In genomic region chr16:50815382-50815781, GRCh38 we compare ENCODE assay signal across 22 cellular contexts.
"Had no signal": no experiment of that assay in that cellular context is flagged by ENCODE, and none has a peak within 500 bp of the region (broad histone marks: within the 10 kb centered on the region; RNA-seq: fewer than 3 reads in every experiment).

No MANE protein-coding gene starts in this region.

- H3K9me3 Mint-ChIP-seq: IgD-negative memory B cell had no signal

- H3K4me3 Mint-ChIP-seq: IgD-negative memory B cell had no signal

- H3K4me1 ChIP-seq: SJSA1 had no signal

- H3K27me3 ChIP-seq: SJSA1 had no signal

- H3K36me3 Mint-ChIP-seq: IgD-negative memory B cell had no signal

- H3K4me1 Mint-ChIP-seq: IgD-negative memory B cell had no signal

- DNase-seq: Kasumi-1, MM.1S, NCI-H1092 treated with DMSO at 0.1 percent for 48 hours, NCI-H146, NCI-H1694 treated with DMSO at 0.1 percent for 48 hours, NCI-H1930, NCI-H2081 treated with DMSO at 0.1 percent for 48 hours, NCI-H2171, NCI-H226, NCI-H446, NCI-H510A, NCI-H524 treated with DMSO at 0.1 percent for 48 hours, NCI-H69, NCI-H774, Right ventricle myocardium superior, RPMI8226, SIG-M5 had no signal

- H3K4me3 ChIP-seq: K562, SJSA1, SK-N-MC had no signal

- H3K36me3 ChIP-seq: SJSA1 had no signal

- H3K9me3 ChIP-seq: SJSA1 had no signal

- H3K27ac ChIP-seq: KMS-11, SJSA1, SK-N-MC had no signal
